In genomic region chr2:132736059-132736458, GRCh38 we compare ENCODE assay signal across 24 cellular contexts.
"Had no signal": no experiment of that assay in that cellular context is flagged by ENCODE, and none has a peak within 500 bp of the region (broad histone marks: within the 10 kb centered on the region; RNA-seq: fewer than 3 reads in every experiment).

No MANE protein-coding gene starts in this region.

- H3K27me3 ChIP-seq: dorsolateral prefrontal cortex, esophagus squamous epithelium, gastrocnemius medialis, heart right ventricle, left lung had no signal

- H3K27ac ChIP-seq: coronary artery, dorsolateral prefrontal cortex, esophagus squamous epithelium, gastrocnemius medialis, heart right ventricle, left lung, lower lobe of right lung had no signal

- H3K36me3 ChIP-seq: esophagus squamous epithelium, gastrocnemius medialis, left lung, lower lobe of right lung had no signal

- FAIRE-seq: colon, endothelial cell of umbilical vein, islet of Langerhans, keratinocyte had no signal

- H3K9me3 ChIP-seq: esophagus squamous epithelium, gastrocnemius medialis, heart right ventricle, left lung, lower lobe of right lung, mucosa of descending colon had no signal

- H3K4me3 ChIP-seq: coronary artery, dorsolateral prefrontal cortex, esophagus squamous epithelium, gastrocnemius medialis, heart right ventricle, left lung, lower lobe of right lung, mucosa of descending colon had no signal

- DNase-seq: dermis blood vessel endothelial cell; dorsolateral prefrontal cortex; effector CD4-positive, alpha-beta T cell; effector memory CD4-positive, alpha-beta T cell; esophagus squamous epithelium; foreskin fibroblast; foreskin melanocyte; gastrocnemius medialis; glutamatergic neuron; head of caudate nucleus; heart right ventricle; hippocampal formation; left cardiac atrium; left lung; left ventricle myocardium superior; lower lobe of right lung; mesenchymal stem cell; mucosa of descending colon; naive B cell had no signal

- H3K4me1 ChIP-seq: esophagus squamous epithelium, gastrocnemius medialis, heart right ventricle, left lung, lower lobe of right lung had no signal

- ATAC-seq: gastrocnemius medialis, heart right ventricle, left cardiac atrium, left lung, left ventricle myocardium superior, lower lobe of right lung, mucosa of descending colon had no signal
